ENCODE assay signal across 20 cellular contexts in genomic region chr11:28713850-28714249, GRCh38.
A peak's percentile ranks its signal among the peaks of the same experiment; 100 is the strongest.
DNase-seq lines count a peak whose midpoint lies in the region; ATAC-seq, FAIRE-seq and TF ChIP-seq lines count a peak whose summit lies in the region.
"Had no signal": no experiment of that assay in that cellular context is flagged by ENCODE, and none has a peak within 500 bp of the region (broad histone marks: within the 10 kb centered on the region; RNA-seq: fewer than 3 reads in every experiment).

No MANE protein-coding gene starts in this region.

- H3K27me3 ChIP-seq in PC-3 (ENCODE audit: low read length): no peaks in the 10 kb centered on the region

- H3K36me3 ChIP-seq in PC-3 (ENCODE audit: low read depth, low read length): peaks cover 5% of the 10 kb centered on the region

- no peak overlapping the region for H2AFZ ChIP-seq in PC-3 (ENCODE audit: low read length)

- intact Hi-C loops in PC-3 (cut with micrococcal nuclease): loop anchor here (1.0 kb wide), 1 partner anchor 12 kb away; no protein-coding TSS in a partner anchor

- H3K4me1 ChIP-seq in PC-3 (ENCODE audit: insufficient read depth, low read length): peaks cover 32% of the 10 kb centered on the region

- POLR2A ChIA-PET in PC-3 (lab: Charles Lee; ENCODE audit: unreplicated experiment): interaction anchor here (0.7 kb wide), 1 partner anchor 135 kb away, joined by 4 read pairs; no protein-coding TSS in a partner anchor

- H3F3A ChIP-seq in PC-3 (ENCODE audit: low read length, unreplicated experiment): no peaks in the 10 kb centered on the region

- no peaks in the 10 kb centered on the region for H3K9me3 ChIP-seq in PC-3 (ENCODE audit: low read length)
- H3K9me3 ChIP-seq: SK-N-SH had no signal

- H3K9me2 ChIP-seq in PC-3 (replicated peaks; ENCODE audit: low read length): no peaks in the 10 kb centered on the region
- H3K9me2 ChIP-seq: SK-N-SH had no signal

- peak overlapping the region; percentile 27 for H3K4me2 ChIP-seq in PC-3 (ENCODE audit: low read length)
- H3K4me2 ChIP-seq: SK-N-SH had no signal

- CTCF ChIA-PET in PC-3 (lab: Charles Lee): no interaction called here

- no peak for TF ChIP-seq CTCF in PC-3 (conservative IDR thresholded peaks at IDR 0.05; ENCODE audit: low read depth, low read length)

- peak overlapping the region; percentile 85 for H3K27ac ChIP-seq in PC-3 (ENCODE audit: low read length)

- H3K4me3 ChIP-seq in PC-3 (ENCODE audit: low read length): no peak overlapping the region

- H4K20me1 ChIP-seq in PC-3 (ENCODE audit: low read length): no peaks in the 10 kb centered on the region

- ATAC-seq in PC-3: peak; percentile 85
- ATAC-seq: Panc1, Right ventricle myocardium inferior, T-cell had no signal

- no peak for FAIRE-seq in GM19239 (lab: Jason Lieb, UNC)
- FAIRE-seq: G401.6 had no signal

- H3K9ac ChIP-seq in PC-3 (ENCODE audit: low read length): peak overlapping the region; percentile 56
- H3K9ac ChIP-seq: SK-N-SH had no signal

- BruUV-seq in PC-3 (replicated peaks; lab: Mats Ljungman, UMichigan): no TSS peak

- H3K79me2 ChIP-seq in PC-3 (ENCODE audit: low read length): peaks cover 75% of the 10 kb centered on the region

- DNase-seq in DMS153 treated with DMSO at 0.1 percent for 48 hours (lab: John Stamatoyannopoulos, UW; ENCODE audit: unreplicated experiment) (peak; percentile 59), H4 (ENCODE audit: low spot score) (peak; percentile 29), NCI-H2029 (lab: John Stamatoyannopoulos, UW) (peak; percentile 28), PC-3 (peak; percentile 57), GM19239 (ENCODE audit: insufficient read length, low spot score) (no peak), LoVo (ENCODE audit: low spot score) (no peak)
- DNase-seq in activated effector memory CD4-positive, alpha-beta T cell treated with Interleukin-2 at 50 U/mL for 16 hours: no peak
- DNase-seq: Calu3; CD4-positive, CD25-positive, alpha-beta regulatory T cell; DND-41; KBM-7; NCI-H1048; NCI-H226; NCI-H526 treated with DMSO at 0.1 percent for 48 hours; SK-N-SH; T-cell; T-helper 9 cell had no signal

Comparison
In these comparisons a context has a peak if more than half of its experiments do, and no peak if none do; other contexts are left out.
1. DNase-seq: peak in DMS153 treated with DMSO at 0.1 percent for 48 hours (single experiment), H4 (single experiment), NCI-H2029 (single experiment) and PC-3 (single experiment); none in GM19239 (single experiment), activated effector memory CD4-positive, alpha-beta T cell treated with Interleukin-2 at 50 U/mL for 16 hours (single experiment) and LoVo (single experiment).